ENCODE assay signal across 8 cellular contexts in the genomic region with DNA sequence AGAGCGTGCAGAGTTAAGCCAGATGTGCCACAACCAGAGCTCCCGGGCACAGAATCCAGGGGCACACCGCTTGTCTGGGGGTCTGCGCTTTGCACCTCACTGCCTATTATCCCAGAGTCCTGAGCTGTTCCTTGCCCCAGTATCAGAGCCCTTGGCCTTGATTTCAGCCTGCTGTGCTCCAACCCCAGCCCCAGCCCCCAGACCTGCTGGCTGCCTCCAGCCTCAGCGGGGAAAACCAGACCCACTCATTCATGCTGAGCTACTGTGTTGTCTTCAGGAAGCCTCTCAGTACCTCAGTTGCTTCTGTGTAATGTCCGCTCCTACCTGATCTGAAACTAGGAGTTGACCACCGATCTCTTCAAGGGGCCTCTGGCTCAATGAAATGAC. TPM values are rescaled to one million over a fixed set of nuclear protein-coding genes. Genes with fewer than 3 reads are reported as not detected.
DNase-seq lines count a peak whose midpoint lies in the region; ATAC-seq and TF ChIP-seq lines count a peak whose summit lies in the region.

No MANE protein-coding gene starts in this region.

- no peaks in the 10 kb centered on the region for H3K9me3 ChIP-seq in CD4-positive, CD25-positive, alpha-beta regulatory T cell (ENCODE audit: control insufficient read depth in 2 of 2, low read length in 2 of 2)

- H3K36me3 Mint-ChIP-seq in CD4-positive, CD25-positive, alpha-beta regulatory T cell: peaks cover 24% of the 10 kb centered on the region
- H3K36me3 Mint-ChIP-seq in activated naive CD8-positive, alpha-beta T cell: peaks cover 2% of the 10 kb centered on the region
- H3K36me3 Mint-ChIP-seq in mesothelial cell of epicardium: peaks cover 17% of the 10 kb centered on the region

- H3K27ac Mint-ChIP-seq in CD4-positive, CD25-positive, alpha-beta regulatory T cell: peak overlapping the region; percentile 96 to 98 (median 97)
- H3K27ac Mint-ChIP-seq in activated naive CD8-positive, alpha-beta T cell: peak overlapping the region; percentile 89
- peak overlapping the region; percentile 8 for H3K27ac Mint-ChIP-seq in mesothelial cell of epicardium

- H3K4me3 ChIP-seq in CD4-positive, CD25-positive, alpha-beta regulatory T cell (ENCODE audit: low read depth, low read length): peak overlapping the region; percentile 86

- peaks cover 33% of the 10 kb centered on the region for H3K36me3 ChIP-seq in CD4-positive, CD25-positive, alpha-beta regulatory T cell (ENCODE audit: control insufficient read depth, insufficient read depth, low read length)

- H3K4me1 ChIP-seq in CD4-positive, CD25-positive, alpha-beta regulatory T cell (ENCODE audit: control insufficient read depth, insufficient read depth, low read length, poor library complexity, severe bottlenecking): peaks cover 74% of the 10 kb centered on the region

- DNase-seq in CD4-positive, CD25-positive, alpha-beta regulatory T cell: no peak
- DNase-seq in mesothelial cell of epicardium (ENCODE audit: low spot score in 2 of 2, unreplicated experiment in 2 of 2) (no peak), cerebellar cortex (ENCODE audit: low spot score) (no peak), left cardiac atrium (no peak), UCSD-AML1 (lab: John Stamatoyannopoulos, UW; ENCODE audit: unreplicated experiment) (no peak)

- no peaks in the 10 kb centered on the region for H3K27me3 Mint-ChIP-seq in CD4-positive, CD25-positive, alpha-beta regulatory T cell
- H3K27me3 Mint-ChIP-seq in activated naive CD8-positive, alpha-beta T cell: no peaks in the 10 kb centered on the region
- peaks cover 19% of the 10 kb centered on the region for H3K27me3 Mint-ChIP-seq in mesothelial cell of epicardium (ENCODE audit: low read depth)

- H3K4me1 Mint-ChIP-seq in CD4-positive, CD25-positive, alpha-beta regulatory T cell: peaks cover 11 to 82% (median 61%) of the 10 kb centered on the region in 4 donors
- peaks cover 81% of the 10 kb centered on the region for H3K4me1 Mint-ChIP-seq in activated naive CD8-positive, alpha-beta T cell (ENCODE audit: low read depth)
- peaks cover 43% of the 10 kb centered on the region for H3K4me1 Mint-ChIP-seq in mesothelial cell of epicardium

- no peaks in the 10 kb centered on the region for H3K9me3 Mint-ChIP-seq in CD4-positive, CD25-positive, alpha-beta regulatory T cell
- no peaks in the 10 kb centered on the region for H3K9me3 Mint-ChIP-seq in activated naive CD8-positive, alpha-beta T cell (ENCODE audit: low read depth)
- H3K9me3 Mint-ChIP-seq in mesothelial cell of epicardium: no peaks in the 10 kb centered on the region

- H3K27ac ChIP-seq in CD4-positive, CD25-positive, alpha-beta regulatory T cell (ENCODE audit: insufficient read depth, low read length, poor library complexity, severe bottlenecking): peak overlapping the region; percentile 80

- ATAC-seq in CD4-positive, CD25-positive, alpha-beta regulatory T cell (ENCODE audit: low read depth in 2 of 2): no peak
- ATAC-seq in HG02610 (IDR thresholded peaks at IDR 0.05; ENCODE audit: unreplicated experiment): peak; percentile 42
- no peak for ATAC-seq in HG03025 (IDR thresholded peaks at IDR 0.05; ENCODE audit: low FRiP score, unreplicated experiment)
- ATAC-seq in left cardiac atrium: no peak

- H3K27me3 ChIP-seq in CD4-positive, CD25-positive, alpha-beta regulatory T cell (ENCODE audit: control insufficient read depth, insufficient read depth, low read length): no peaks in the 10 kb centered on the region

- TF ChIP-seq CTCF in mesothelial cell of epicardium (IDR thresholded peaks at IDR 0.05; ENCODE audit: unreplicated experiment): no peak

- intact Hi-C loops in left cardiac atrium (cut with DNase I): no loop called here

- peak overlapping the region; percentile 83 to 95 (median 90) for H3K4me3 Mint-ChIP-seq in CD4-positive, CD25-positive, alpha-beta regulatory T cell
- H3K4me3 Mint-ChIP-seq in activated naive CD8-positive, alpha-beta T cell: peak overlapping the region; percentile 91
- peak overlapping the region; percentile 64 for H3K4me3 Mint-ChIP-seq in mesothelial cell of epicardium

RNA-seq across cellular contexts. Expression of a gene that starts 1.1 kb away (rescaled TPM):
- 78.3 TPM for total RNA-seq in CD4-positive, CD25-positive, alpha-beta regulatory T cell
- polyA plus RNA-seq in CD4-positive, CD25-positive, alpha-beta regulatory T cell: 10 to 100 TPM; 55.3 to 87.4 (median 68.3) TPM
- 7.9 to 8.4 TPM (median 8.2 TPM) in 3 replicates for total RNA-seq in mesothelial cell of epicardium
- 1 to 10 TPM in 1 of 2 donors, under 1 TPM in 1; 0.94 to 1.7 TPM for total RNA-seq in left cardiac atrium

RNA-seq across cellular contexts. Expression of a gene that starts 35.9 kb away (rescaled TPM):
- total RNA-seq in CD4-positive, CD25-positive, alpha-beta regulatory T cell: 158 TPM
- 100 to 1,000 TPM; 224 to 258 (median 231) TPM for polyA plus RNA-seq in CD4-positive, CD25-positive, alpha-beta regulatory T cell
- total RNA-seq in mesothelial cell of epicardium (6.5 to 7.0 TPM (median 6.8 TPM) in 3 replicates), left cardiac atrium (10 to 100 TPM in 1 of 2 donors, 1 to 10 TPM in 1; 7.8 to 10.0 TPM)

Comparison
In these comparisons a context has a peak if more than half of its experiments do, and no peak if none do; other contexts are left out.
1. H3K27ac Mint-ChIP-seq: peak in every context shown above with its lines; median percentile 97 in CD4-positive, CD25-positive, alpha-beta regulatory T cell; 89 in activated naive CD8-positive, alpha-beta T cell; 8 in mesothelial cell of epicardium.
2. RNA of a gene that starts 35.9 kb away (total RNA-seq): 158 TPM in CD4-positive, CD25-positive, alpha-beta regulatory T cell (single experiment); 7.8 to 10.0 TPM in left cardiac atrium and 6.5 to 7.0 TPM in mesothelial cell of epicardium; every median in the first group is over 10 times any median in the second.
3. Peak in every context shown above with its lines, with median percentiles within 50 percentile points of each other: H3K4me3 Mint-ChIP-seq.